Comparison of ENCODE assay signal across 11 cellular contexts in genomic region chr1:51636765-51637522, GRCh38. TPM values are rescaled to one million over a fixed set of nuclear protein-coding genes. Genes with fewer than 3 reads are reported as not detected.
DNase-seq lines count a peak whose midpoint lies in the region; ATAC-seq and TF ChIP-seq lines count a peak whose summit lies in the region.
"Had no signal": no experiment of that assay in that cellular context is flagged by ENCODE, and none has a peak within 500 bp of the region (broad histone marks: within the 10 kb centered on the region; RNA-seq: fewer than 3 reads in every experiment).

No MANE protein-coding gene starts in this region.

- H3K9ac ChIP-seq in endodermal cell (ENCODE audit: extremely low read depth, low read length, poor library complexity, severe bottlenecking): no peak overlapping the region

- H3K4me1 ChIP-seq in SJCRH30: peaks cover 4% of the 10 kb centered on the region; the same call in 1 of the 2 replicates
- peaks cover 2% of the 10 kb centered on the region for H3K4me1 ChIP-seq in endodermal cell (ENCODE audit: control insufficient read depth, insufficient read depth, low read length)

- H3K27me3 Mint-ChIP-seq in endodermal cell (ENCODE audit: insufficient read depth): peaks cover 24% of the 10 kb centered on the region
- H3K27me3 Mint-ChIP-seq in endothelial cell (ENCODE audit: unreplicated experiment): no peaks in the 10 kb centered on the region

- no peaks in the 10 kb centered on the region for H3K9me3 ChIP-seq in SJCRH30 (replicated peaks)
- H3K9me3 ChIP-seq in endodermal cell (ENCODE audit: control insufficient read depth, low read length): no peaks in the 10 kb centered on the region
- H3K9me3 ChIP-seq: body of pancreas had no signal

- peaks cover 27% of the 10 kb centered on the region for H3K4me1 Mint-ChIP-seq in endodermal cell
- peaks cover 10% of the 10 kb centered on the region for H3K4me1 Mint-ChIP-seq in endothelial cell (ENCODE audit: unreplicated experiment)

- H3K27me3 ChIP-seq in SJCRH30 (no peaks in the 10 kb centered on the region), endodermal cell (ENCODE audit: control insufficient read depth, insufficient read depth, low read length, poor library complexity, severe bottlenecking) (peaks cover 15% of the 10 kb centered on the region)
- H3K27me3 ChIP-seq: body of pancreas had no signal

- peak overlapping the region; percentile 21; the same call in 1 of the 2 replicates for H3K27ac ChIP-seq in SJCRH30
- H3K27ac ChIP-seq in endodermal cell (ENCODE audit: low read depth, low read length): no peak overlapping the region
- H3K27ac ChIP-seq: body of pancreas had no signal

- H3K36me3 Mint-ChIP-seq in endodermal cell (ENCODE audit: low read depth): peaks cover 2% of the 10 kb centered on the region
- no peaks in the 10 kb centered on the region for H3K36me3 Mint-ChIP-seq in endothelial cell (ENCODE audit: low read depth, unreplicated experiment)

- WGBS in endodermal cell (ENCODE audit: insufficient coverage in 1 of 2, insufficient read length in 1 of 2), 2 experiments: 94 to 100% methylated on average over 4 to 6 of the region's 6 CpGs

- intact Hi-C loops in sciatic nerve (cut with DNase I): no loop called here

- H3K4me3 Mint-ChIP-seq in endodermal cell (no peak overlapping the region), endothelial cell (ENCODE audit: unreplicated experiment) (no peak overlapping the region)

- H3K4me3 ChIP-seq in SJCRH30 (no peak overlapping the region), fibroblast of pulmonary artery (replicated peaks; ENCODE audit: low read depth, low read length) (no peak overlapping the region), endodermal cell (ENCODE audit: low read length) (no peak overlapping the region)
- H3K4me3 ChIP-seq: body of pancreas had no signal

- ATAC-seq in sciatic nerve: peak; percentile 56
- ATAC-seq: body of pancreas, left lobe of liver had no signal

- H3K9me3 Mint-ChIP-seq in endodermal cell: no peaks in the 10 kb centered on the region
- H3K9me3 Mint-ChIP-seq in endothelial cell (ENCODE audit: unreplicated experiment): no peaks in the 10 kb centered on the region

- DNase-seq in GM04504 (ENCODE audit: low read depth) (peak; percentile 77), SJCRH30 (peak; percentile 39 to 43), fibroblast of pulmonary artery (ENCODE audit: low read depth) (peak; percentile 77), sciatic nerve (ENCODE audit: low spot score) (no peak), endodermal cell (no peak), NCI-H187 treated with DMSO at 0.1 percent for 48 hours (lab: John Stamatoyannopoulos, UW) (no peak), endothelial cell (ENCODE audit: low spot score) (no peak), cerebellum (ENCODE audit: low spot score) (no peak)
- DNase-seq: NCI-H774 had no signal

- no peak for TF ChIP-seq CTCF in fibroblast of pulmonary artery (IDR thresholded peaks at IDR 0.05; ENCODE audit: low read length, missing control alignments)
- TF ChIP-seq CTCF in endodermal cell (conservative IDR thresholded peaks at IDR 0.05): no peak
- TF ChIP-seq CTCF in endothelial cell (IDR thresholded peaks at IDR 0.05; ENCODE audit: unreplicated experiment): no peak

- H3K36me3 ChIP-seq in SJCRH30 (no peaks in the 10 kb centered on the region), endodermal cell (ENCODE audit: control insufficient read depth, insufficient read depth, low read length) (no peaks in the 10 kb centered on the region)

- H3K27ac Mint-ChIP-seq in endodermal cell (no peak overlapping the region), endothelial cell (ENCODE audit: unreplicated experiment) (no peak overlapping the region)

RNA-seq across cellular contexts. Expression of gene OSBPL9, which starts 20.1 kb away (rescaled TPM):
- total RNA-seq in SJCRH30 (2014; rRNA removed; shearing (Covaris generic)): 144 and 147 TPM in 2 replicates
- 105 TPM for total RNA-seq in sciatic nerve
- total RNA-seq in endodermal cell: 10 to 100 TPM; 76.9 to 93.3 TPM
- polyA plus RNA-seq in endodermal cell (2013, experiment 1 of 2): 88.6 TPM
- 84.6 TPM for polyA plus RNA-seq in endodermal cell (2013, experiment 2 of 2)
- 91.2 TPM for total RNA-seq in endothelial cell (ENCODE audit: unreplicated experiment)
- 74.3 TPM for total RNA-seq in cerebellum

Comparison
In these comparisons a context has a peak if more than half of its experiments do, and no peak if none do; other contexts are left out.
1. DNase-seq: peak in GM04504 (single experiment), SJCRH30 (2 of 2) and fibroblast of pulmonary artery (single experiment); none in sciatic nerve (single experiment), endodermal cell (single experiment), NCI-H187 treated with DMSO at 0.1 percent for 48 hours (single experiment), endothelial cell (single experiment) and cerebellum (single experiment).